Comparison of ENCODE assay signal across 8 cellular contexts in the genomic region with DNA sequence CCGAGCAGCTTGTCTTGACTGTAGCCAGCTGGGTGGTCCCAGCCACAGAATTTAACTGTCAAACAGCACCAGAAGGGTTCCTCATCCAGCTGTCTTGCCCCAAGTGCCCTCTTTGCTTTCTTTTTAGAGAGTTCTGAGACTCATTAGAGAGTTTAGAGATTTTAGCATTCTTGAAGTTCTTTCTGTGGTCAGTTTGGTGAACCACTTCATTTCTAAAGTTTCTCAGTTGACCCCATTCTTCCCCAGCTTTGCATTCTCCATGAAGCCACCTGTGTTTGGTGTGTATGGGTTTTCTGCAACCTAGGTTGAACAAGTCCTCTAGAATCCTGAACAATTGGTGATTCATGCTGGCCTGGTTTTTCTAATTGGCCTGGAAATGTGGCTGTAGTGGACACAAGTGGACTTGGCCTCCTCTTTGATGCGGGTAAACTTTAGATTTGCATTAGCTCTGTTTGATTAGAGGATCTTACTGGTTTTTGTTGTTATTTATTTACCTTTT. TPM values are rescaled to one million over a fixed set of nuclear protein-coding genes. Genes with fewer than 3 reads are reported as not detected.
A peak's percentile ranks its signal among the peaks of the same experiment; 100 is the strongest.
DNase-seq lines count a peak whose midpoint lies in the region; ATAC-seq and TF ChIP-seq lines count a peak whose summit lies in the region.

No MANE protein-coding gene starts in this region.

- TF ChIP-seq CTCF in GM20000 (IDR thresholded peaks at IDR 0.05; ENCODE audit: extremely low read depth, missing control alignments) (no peak), cardiac fibroblast (IDR thresholded peaks at IDR 0.05; ENCODE audit: low read depth, low read length) (no peak), gastrocnemius medialis (IDR thresholded peaks at IDR 0.05 in 4 of 5, conservative IDR thresholded peaks at IDR 0.05 in 1 of 5) (no peak)

- H2AFZ ChIP-seq in Karpas-422 (ENCODE audit: low read length): no peak overlapping the region

- peaks cover 14% of the 10 kb centered on the region for H4K20me1 ChIP-seq in BLaER1
- H4K20me1 ChIP-seq in Karpas-422 (ENCODE audit: insufficient read depth, low read depth, low read length): peaks cover 14% of the 10 kb centered on the region; the same call in 1 of the 2 replicates

- TF ChIP-seq POLR2A in gastrocnemius medialis (IDR thresholded peaks at IDR 0.05): no peak

- H3K4me3 ChIP-seq in BLaER1 (no peak overlapping the region), cardiac fibroblast (replicated peaks in 1 of 2; ENCODE audit: low read depth in 2 of 2, low read length in 2 of 2) (no peak overlapping the region), gastrocnemius medialis (no peak overlapping the region), Karpas-422 (ENCODE audit: low read length) (no peak overlapping the region)

- H3K36me3 ChIP-seq in BLaER1 (no peaks in the 10 kb centered on the region), gastrocnemius medialis (no peaks in the 10 kb centered on the region), Karpas-422 (ENCODE audit: insufficient read depth, low read length) (no peaks in the 10 kb centered on the region)

- DNase-seq in GM20000 (ENCODE audit: low spot score) (peak; percentile 60), cardiac fibroblast (ENCODE audit: low read depth in 2 of 2) (peak; percentile 51 to 85), gastrocnemius medialis (no peak), Karpas-422 (no peak), middle frontal gyrus (ENCODE audit: extremely low spot score, low spot score) (no peak), OCI-M2 (lab: John Stamatoyannopoulos, UW; ENCODE audit: unreplicated experiment) (no peak)

- ATAC-seq in HG03469 (IDR thresholded peaks at IDR 0.05; ENCODE audit: unreplicated experiment) (peak; percentile 86), gastrocnemius medialis (no peak)

- peak overlapping the region; percentile 75 for H3K4me2 ChIP-seq in BLaER1
- no peak overlapping the region for H3K4me2 ChIP-seq in Karpas-422 (ENCODE audit: low read depth, low read length, poor library complexity, severe bottlenecking)

- intact Hi-C loops in gastrocnemius medialis (cut with DNase I; ENCODE audit: low total_unique reads): no loop called here

- H3K9me2 ChIP-seq in Karpas-422 (replicated peaks; ENCODE audit: insufficient read depth, low read length): no peaks in the 10 kb centered on the region

- H3K27ac ChIP-seq in BLaER1 (peak overlapping the region; percentile 80), gastrocnemius medialis (peak overlapping the region; percentile 24 to 54 (median 36)), Karpas-422 (ENCODE audit: low read length) (no peak overlapping the region)

- H3K9ac ChIP-seq in BLaER1 (peak overlapping the region; percentile 72), Karpas-422 (ENCODE audit: low read length) (no peak overlapping the region)

- H3K4me1 ChIP-seq in BLaER1: peaks cover 73% of the 10 kb centered on the region
- peaks cover 0 to 23% of the 10 kb centered on the region in 2 donors for H3K4me1 ChIP-seq in gastrocnemius medialis
- H3K4me1 ChIP-seq in Karpas-422 (ENCODE audit: low read length): no peaks in the 10 kb centered on the region

- H3K79me2 ChIP-seq in Karpas-422 (ENCODE audit: low read length): no peaks in the 10 kb centered on the region

- H3K9me3 ChIP-seq in BLaER1: no peaks in the 10 kb centered on the region
- H3K9me3 ChIP-seq in gastrocnemius medialis: no peaks in the 10 kb centered on the region
- no peaks in the 10 kb centered on the region for H3K9me3 ChIP-seq in Karpas-422 (ENCODE audit: low read length)

- no peaks in the 10 kb centered on the region for H3K27me3 ChIP-seq in BLaER1
- H3K27me3 ChIP-seq in gastrocnemius medialis: no peaks in the 10 kb centered on the region
- no peaks in the 10 kb centered on the region for H3K27me3 ChIP-seq in Karpas-422 (ENCODE audit: low read length)

- in situ Hi-C loops in gastrocnemius medialis (cut with MboI; ENCODE audit: low sequenced_read_pairs in 4 of 4): no loop called here

RNA-seq across cellular contexts. Expression of a gene that starts 33.7 kb away (rescaled TPM):
- 10 to 100 TPM; 10.9 to 21.5 (median 12.0) TPM for total RNA-seq in gastrocnemius medialis
- total RNA-seq in Karpas-422 (2014; rRNA removed; shearing (Covaris generic); ENCODE audit: low replicate concordance): 14.1 and 14.2 TPM in 2 replicates

Comparison
In these comparisons a context has a peak if more than half of its experiments do, and no peak if none do; other contexts are left out.
1. DNase-seq: peak in GM20000 (single experiment) and cardiac fibroblast (2 of 2); none in gastrocnemius medialis (0 of 2), Karpas-422 (single experiment), middle frontal gyrus (single experiment) and OCI-M2 (single experiment).